1 cellular context compared by ENCODE assay signal in genomic region chr3:52685705-52686691, GRCh38.
TF ChIP-seq lines count a peak whose summit lies in the region.

GNL3 (plus strand) TSS chr3:52686032; CDS start chr3:52686093, 61 bp downstream.
PBRM1 (minus strand) TSS chr3:52685913.

TF ChIP-seq in HepG2, 621 proteins besides CTCF, POLR2A, EP300 and RAD21 (continued from another document and continues in another):
- TF ChIP-seq MYPOP (CRISPR knock-in tag; IDR thresholded peaks at IDR 0.05) (peak; percentile 92), HNRNPUL1 (IDR thresholded peaks at IDR 0.05; ENCODE audit: low read depth, low read length) (0 out of 2 replicates have a peak, but pooled peaks have one; percentile 29), SRF (IDR thresholded peaks at IDR 0.05; ENCODE audit: low read depth, low read length) (no peak), ZNF576 (CRISPR knock-in tag; IDR thresholded peaks at IDR 0.05) (peak; percentile 85), ARID2 (CRISPR knock-in tag; IDR thresholded peaks at IDR 0.05; ENCODE audit: borderline replicate concordance) (peak; percentile 72; the same call in 1 of the 2 replicates), ZNF382 (CRISPR knock-in tag; IDR thresholded peaks at IDR 0.05; ENCODE audit: borderline replicate concordance) (no peak), MED13 (CRISPR knock-in tag; IDR thresholded peaks at IDR 0.05) (peak; percentile 67), TEAD3 (CRISPR knock-in tag; optimal IDR thresholded peaks at IDR 0.05; ENCODE audit: borderline replicate concordance) (peak; percentile 86), MEIS1 (CRISPR knock-in tag; IDR thresholded peaks at IDR 0.05; ENCODE audit: borderline replicate concordance) (no peak; the same call in 1 of the 2 replicates), MTF1 (CRISPR knock-in tag; IDR thresholded peaks at IDR 0.05) (no peak), ISL2 (CRISPR knock-in tag; IDR thresholded peaks at IDR 0.05) (peak; percentile 81), ZNF639 (CRISPR knock-in tag; conservative IDR thresholded peaks at IDR 0.05) (peak; percentile 96), TFAP4 (IDR thresholded peaks at IDR 0.05; ENCODE audit: borderline replicate concordance, low read depth) (peak; percentile 38; the same call in 1 of the 2 replicates), ZHX2 (IDR thresholded peaks at IDR 0.05; ENCODE audit: low read depth) (peak; percentile 74; the same call in 1 of the 2 replicates), ZHX2 (CRISPR knock-in tag; IDR thresholded peaks at IDR 0.05; ENCODE audit: borderline replicate concordance) (no peak), NFYC (CRISPR knock-in tag; IDR thresholded peaks at IDR 0.05) (peak; percentile 62), WIZ (CRISPR knock-in tag; IDR thresholded peaks at IDR 0.05) (peak; percentile 50; the same call in 1 of the 2 replicates), ZKSCAN1 (IDR thresholded peaks at IDR 0.05; ENCODE audit: low read length) (0 out of 2 replicates have a peak, but pooled peaks have one; percentile 1), CC2D1A (CRISPR knock-in tag; IDR thresholded peaks at IDR 0.05) (no peak), ZNF775 (CRISPR knock-in tag; IDR thresholded peaks at IDR 0.05; ENCODE audit: borderline replicate concordance) (no peak), MAFF (IDR thresholded peaks at IDR 0.05; ENCODE audit: low read depth, low read length) (no peak), STAT6 (CRISPR knock-in tag; IDR thresholded peaks at IDR 0.05; ENCODE audit: borderline replicate concordance) (0 out of 2 replicates have a peak, but pooled peaks have one; percentile 58), TCF12 (IDR thresholded peaks at IDR 0.05) (no peak), TCF12 (CRISPR knock-in tag; IDR thresholded peaks at IDR 0.05) (peak; percentile 91; the same call in 1 of the 2 replicates), NAIF1 (CRISPR knock-in tag; IDR thresholded peaks at IDR 0.05; ENCODE audit: borderline replicate concordance) (peak; percentile 98), ZNF589 (CRISPR knock-in tag; conservative IDR thresholded peaks at IDR 0.05) (no peak; the same call in 1 of the 2 replicates), AKAP8 (CRISPR knock-in tag; IDR thresholded peaks at IDR 0.05) (no peak), GTF3A (CRISPR knock-in tag; conservative IDR thresholded peaks at IDR 0.05) (no peak), THRA (CRISPR knock-in tag; IDR thresholded peaks at IDR 0.05; ENCODE audit: borderline replicate concordance) (peak; percentile 3; the same call in 1 of the 2 replicates), ZGPAT (CRISPR knock-in tag; IDR thresholded peaks at IDR 0.05) (peak; percentile 88; the same call in 1 of the 2 replicates), ZNF282 (IDR thresholded peaks at IDR 0.05; ENCODE audit: partially characterized antibody) (no peak), ETV5 (CRISPR knock-in tag; IDR thresholded peaks at IDR 0.05; ENCODE audit: borderline replicate concordance) (peak; percentile 64), ZBTB1 (CRISPR knock-in tag; IDR thresholded peaks at IDR 0.05; ENCODE audit: borderline replicate concordance) (no peak; the same call in 1 of the 2 replicates), KLF11 (CRISPR knock-in tag; IDR thresholded peaks at IDR 0.05) (peak; percentile 59; the same call in 1 of the 2 replicates), POLR2AphosphoS5 (IDR thresholded peaks at IDR 0.05; ENCODE audit: low read depth, low read length) (peak; percentile 99), MTA3 (CRISPR knock-in tag; IDR thresholded peaks at IDR 0.05) (no peak), LBX2 (CRISPR knock-in tag; IDR thresholded peaks at IDR 0.05; ENCODE audit: borderline replicate concordance) (peak; percentile 86; the same call in 1 of the 2 replicates), NFKBIZ (CRISPR knock-in tag; IDR thresholded peaks at IDR 0.05) (no peak; the same call in 1 of the 2 replicates), ZNF24 (IDR thresholded peaks at IDR 0.05) (no peak), RBFOX2 (IDR thresholded peaks at IDR 0.05; ENCODE audit: low read depth, low read length) (peak; percentile 99), ISX (CRISPR knock-in tag; conservative IDR thresholded peaks at IDR 0.05) (no peak), SOX5 (CRISPR knock-in tag; IDR thresholded peaks at IDR 0.05; ENCODE audit: borderline replicate concordance) (peak; percentile 66), HIVEP1 (CRISPR knock-in tag; IDR thresholded peaks at IDR 0.05) (peak; percentile 92), TOPORS (CRISPR knock-in tag; IDR thresholded peaks at IDR 0.05) (peak; percentile 91), ARHGAP35 (CRISPR knock-in tag; IDR thresholded peaks at IDR 0.05; ENCODE audit: borderline replicate concordance) (peak; percentile 80; the same call in 1 of the 2 replicates), ZFAT (CRISPR knock-in tag; conservative IDR thresholded peaks at IDR 0.05) (no peak), NR0B2 (CRISPR knock-in tag; IDR thresholded peaks at IDR 0.05) (peak; percentile 99), ZNF784 (CRISPR knock-in tag; IDR thresholded peaks at IDR 0.05; ENCODE audit: borderline replicate concordance) (no peak)
